Comparison of ENCODE assay signal across 17 cellular contexts in genomic region chr6:36634317-36634716, GRCh38. TPM values are rescaled to one million over a fixed set of nuclear protein-coding genes. Genes with fewer than 3 reads are reported as not detected.
DNase-seq lines count a peak whose midpoint lies in the region; ATAC-seq and TF ChIP-seq lines count a peak whose summit lies in the region.
"Had no signal": no experiment of that assay in that cellular context is flagged by ENCODE, and none has a peak within 500 bp of the region (broad histone marks: within the 10 kb centered on the region; RNA-seq: fewer than 3 reads in every experiment).

No MANE protein-coding gene starts in this region.

- H3K4me1 Mint-ChIP-seq in CD4-positive, alpha-beta T cell (ENCODE audit: low read depth) = no peaks in the 10 kb centered on the region

- no peak overlapping the region for H3K27ac Mint-ChIP-seq in CD4-positive, alpha-beta T cell
- H3K27ac Mint-ChIP-seq: naive thymus-derived CD8-positive, alpha-beta T cell; stimulated activated naive B cell treated with anti-CD40 and anti-IgM and Interleukin-4, amounts not matched to agents 10 μg/mL and 1 μg/mL and 100 μg/mL, for 72 hours had no signal

- H3K9me2 ChIP-seq in hepatocyte (replicated peaks; ENCODE audit: insufficient read depth) = no peaks in the 10 kb centered on the region

- intact Hi-C loops in CD4-positive, alpha-beta T cell (cut with DNase I, micrococcal nuclease) = no loop called here

- H3K4me1 ChIP-seq in SJSA1 (replicated peaks) (peaks cover 21% of the 10 kb centered on the region), hepatocyte (ENCODE audit: insufficient read depth) (peaks cover 17% of the 10 kb centered on the region), skeletal muscle satellite cell (ENCODE audit: control insufficient read depth, insufficient read depth, low read length) (peaks cover 12% of the 10 kb centered on the region)
- H3K4me1 ChIP-seq: Caco-2 had no signal

- CTCF ChIA-PET in CD4-positive, alpha-beta T cell (lab: Charles Lee) = no interaction called here

- DNase-seq in Daoy (ENCODE audit: low read depth) (peak; percentile 45), SJSA1 (ENCODE audit: low read depth in 1 of 2, low spot score in 2 of 2) (no peak), hepatocyte (ENCODE audit: low spot score) (no peak), NOMO-1 (lab: John Stamatoyannopoulos, UW; ENCODE audit: unreplicated experiment in 2 of 2) (no peak), activated T-cell treated with anti-CD3 and anti-CD28 coated beads for 4 hours (no peak)
- DNase-seq in CD4-positive, alpha-beta T cell = no peak
- DNase-seq: activated CD4-positive, alpha-beta T cell treated with anti-CD3 and anti-CD28 coated beads for 48 hours; Caco-2; DND-41; esophagus squamous epithelium; H7; naive thymus-derived CD8-positive, alpha-beta T cell; NCI-H82; OCI-M1; stimulated activated naive B cell treated with anti-CD40 and anti-IgM and Interleukin-4, amounts not matched to agents 10 μg/mL and 1 μg/mL and 100 μg/mL, for 72 hours had no signal

- WGBS in hepatocyte (ENCODE audit: low lambda C conversion rate, missing lambda C conversion rate) = 89% methylated on average over 8 of the region's 8 CpGs

- POLR2A ChIA-PET in CD4-positive, alpha-beta T cell (lab: Charles Lee) = interaction anchor here (0.7 kb wide), 1 partner anchor 38 kb away, joined by 4 read pairs; no protein-coding TSS in a partner anchor

- no peaks in the 10 kb centered on the region for H3K27me3 ChIP-seq in SJSA1 (replicated peaks)
- H3K27me3 ChIP-seq in hepatocyte = no peaks in the 10 kb centered on the region
- peaks cover 3% of the 10 kb centered on the region for H3K27me3 ChIP-seq in skeletal muscle satellite cell (ENCODE audit: control insufficient read depth, insufficient read depth, low read length)
- H3K27me3 ChIP-seq in CD4-positive, alpha-beta T cell (ENCODE audit: control insufficient read depth, insufficient read depth, low read length) = no peaks in the 10 kb centered on the region
- H3K27me3 ChIP-seq: esophagus squamous epithelium had no signal

- H2AFZ ChIP-seq in hepatocyte = peak overlapping the region; percentile 28

- H3K9ac ChIP-seq in skeletal muscle satellite cell (ENCODE audit: low read depth, low read length) = peak overlapping the region; percentile 18

- H3K9me3 Mint-ChIP-seq in CD4-positive, alpha-beta T cell = no peaks in the 10 kb centered on the region
- H3K9me3 Mint-ChIP-seq: activated naive CD4-positive, alpha-beta T cell treated with anti-CD3 and anti-CD28 coated beads, Interleukin-2, amount 50 U/mL, for 72 hours; naive thymus-derived CD8-positive, alpha-beta T cell; stimulated activated naive B cell treated with anti-CD40 and anti-IgM and Interleukin-4, amounts not matched to agents 10 μg/mL and 1 μg/mL and 100 μg/mL, for 72 hours had no signal

- H3K4me2 ChIP-seq in hepatocyte (peak overlapping the region; percentile 24), skeletal muscle satellite cell (ENCODE audit: low read length) (peak overlapping the region; percentile 64)

- H3K27me3 Mint-ChIP-seq in CD4-positive, alpha-beta T cell = no peaks in the 10 kb centered on the region
- H3K27me3 Mint-ChIP-seq: stimulated activated naive B cell treated with anti-CD40 and anti-IgM and Interleukin-4, amounts not matched to agents 10 μg/mL and 1 μg/mL and 100 μg/mL, for 72 hours had no signal

- H3K4me3 ChIP-seq in SJSA1 = no peak overlapping the region
- H3K4me3 ChIP-seq in hepatocyte = no peak overlapping the region
- no peak overlapping the region for H3K4me3 ChIP-seq in skeletal muscle satellite cell (ENCODE audit: low read length)
- H3K4me3 ChIP-seq: esophagus squamous epithelium had no signal

- no peaks in the 10 kb centered on the region for H3K36me3 Mint-ChIP-seq in CD4-positive, alpha-beta T cell (ENCODE audit: low read depth)
- H3K36me3 Mint-ChIP-seq: activated naive CD4-positive, alpha-beta T cell treated with anti-CD3 and anti-CD28 coated beads, Interleukin-2, amount 50 U/mL, for 72 hours; naive thymus-derived CD8-positive, alpha-beta T cell; stimulated activated naive B cell treated with anti-CD40 and anti-IgM and Interleukin-4, amounts not matched to agents 10 μg/mL and 1 μg/mL and 100 μg/mL, for 72 hours had no signal

- no peak overlapping the region for H3K4me3 Mint-ChIP-seq in CD4-positive, alpha-beta T cell
- H3K4me3 Mint-ChIP-seq: naive thymus-derived CD8-positive, alpha-beta T cell; stimulated activated naive B cell treated with anti-CD40 and anti-IgM and Interleukin-4, amounts not matched to agents 10 μg/mL and 1 μg/mL and 100 μg/mL, for 72 hours had no signal

- H3K27ac ChIP-seq in SJSA1 = peak overlapping the region; percentile 75
- peak overlapping the region; percentile 45 for H3K27ac ChIP-seq in hepatocyte
- H3K27ac ChIP-seq in CD4-positive, alpha-beta T cell (ENCODE audit: low read depth, low read length) = no peak overlapping the region
- H3K27ac ChIP-seq: esophagus squamous epithelium had no signal

- ATAC-seq in CD4-positive, alpha-beta T cell (ENCODE audit: poor library complexity) = no peak
- ATAC-seq: activated naive CD4-positive, alpha-beta T cell treated with anti-CD3 and anti-CD28 coated beads, Interleukin-2, amount 50 U/mL, for 72 hours; naive thymus-derived CD8-positive, alpha-beta T cell; stimulated activated naive B cell treated with anti-CD40 and anti-IgM and Interleukin-4, amounts not matched to agents 10 μg/mL and 1 μg/mL and 100 μg/mL, for 72 hours had no signal

- H3K79me2 ChIP-seq in hepatocyte = no peaks in the 10 kb centered on the region

- H4K20me1 ChIP-seq in hepatocyte (ENCODE audit: insufficient read depth, poor library complexity, severe bottlenecking) = no peaks in the 10 kb centered on the region

- no peak for TF ChIP-seq CTCF in hepatocyte (IDR thresholded peaks at IDR 0.05; ENCODE audit: poor library complexity)
- no peak for TF ChIP-seq CTCF in CD4-positive, alpha-beta T cell (IDR thresholded peaks at IDR 0.05)

- no peaks in the 10 kb centered on the region for H3K9me3 ChIP-seq in SJSA1 (replicated peaks)
- H3K9me3 ChIP-seq in hepatocyte (ENCODE audit: low read depth) = no peaks in the 10 kb centered on the region
- no peaks in the 10 kb centered on the region for H3K9me3 ChIP-seq in skeletal muscle satellite cell (replicated peaks; ENCODE audit: low read length)
- no peaks in the 10 kb centered on the region for H3K9me3 ChIP-seq in CD4-positive, alpha-beta T cell (ENCODE audit: control insufficient read depth, low read length)
- H3K9me3 ChIP-seq: Caco-2, esophagus squamous epithelium had no signal

- H3K36me3 ChIP-seq in SJSA1 = no peaks in the 10 kb centered on the region
- H3K36me3 ChIP-seq in hepatocyte (replicated peaks; ENCODE audit: insufficient read depth, low read depth) = no peaks in the 10 kb centered on the region
- no peaks in the 10 kb centered on the region for H3K36me3 ChIP-seq in skeletal muscle satellite cell (ENCODE audit: insufficient read depth, low read length)
- H3K36me3 ChIP-seq: esophagus squamous epithelium had no signal

RNA-seq across cellular contexts. Expression of gene SRSF3, which starts 40.2 kb away (rescaled TPM):
- 259 and 472 TPM in 2 replicates for total RNA-seq in Daoy (2014; rRNA removed; shearing (Covaris generic))
- 351 and 398 TPM in 2 replicates for total RNA-seq in SJSA1 (2014; rRNA removed; shearing (Covaris generic))
- 115 and 135 TPM in 2 replicates for total RNA-seq in hepatocyte
- polyA plus RNA-seq in hepatocyte = 190 and 192 TPM in 2 replicates
- total RNA-seq in skeletal muscle satellite cell (2012; rRNA removed) = 182 and 211 TPM in 2 replicates
- total RNA-seq in CD4-positive, alpha-beta T cell = 100 to 1,000 TPM; 550 to 556 TPM

RNA-seq across cellular contexts. Expression of gene CDKN1A, which starts 44.2 kb away (rescaled TPM):
- total RNA-seq in Daoy (2014; rRNA removed; shearing (Covaris generic)) = 38.4 and 48.8 TPM in 2 replicates
- total RNA-seq in SJSA1 (2014; rRNA removed; shearing (Covaris generic)) = 125 and 133 TPM in 2 replicates
- total RNA-seq in hepatocyte = 246 TPM in 2 replicates
- 318 and 344 TPM in 2 replicates for polyA plus RNA-seq in hepatocyte
- 183 and 300 TPM in 2 replicates for total RNA-seq in skeletal muscle satellite cell (2012; rRNA removed)
- 10 to 100 TPM; 98.3 to 98.6 TPM for total RNA-seq in CD4-positive, alpha-beta T cell
